Comparison of ENCODE assay signal across 8 cellular contexts in genomic region chr18:47930844-47931706, GRCh38. TPM values are rescaled to one million over a fixed set of nuclear protein-coding genes. Genes with fewer than 3 reads are reported as not detected.
DNase-seq lines count a peak whose midpoint lies in the region; ATAC-seq and TF ChIP-seq lines count a peak whose summit lies in the region.

No MANE protein-coding gene starts in this region.

- H3K9me3 ChIP-seq in BE2C (no peaks in the 10 kb centered on the region), colonic mucosa (no peaks in the 10 kb centered on the region)

- TF ChIP-seq CTCF in BE2C (IDR thresholded peaks at IDR 0.05; ENCODE audit: low read depth, low read length) (no peak), colonic mucosa (IDR thresholded peaks at IDR 0.05) (no peak)

- peak; percentile 74 for ATAC-seq in HG03457 (IDR thresholded peaks at IDR 0.05; ENCODE audit: unreplicated experiment)

- H3K36me3 ChIP-seq in BE2C: no peaks in the 10 kb centered on the region
- H3K36me3 ChIP-seq in colonic mucosa: no peaks in the 10 kb centered on the region

- peak overlapping the region; percentile 57 to 95 for H3K9ac ChIP-seq in colonic mucosa (ENCODE audit: low read depth in 2 of 2, low read length in 2 of 2)

- H3K27me3 ChIP-seq in BE2C: no peaks in the 10 kb centered on the region
- no peaks in the 10 kb centered on the region for H3K27me3 ChIP-seq in colonic mucosa

- no peaks in the 10 kb centered on the region for H3K4me1 ChIP-seq in BE2C
- peaks cover 9% of the 10 kb centered on the region for H3K4me1 ChIP-seq in colonic mucosa

- intact Hi-C loops in colonic mucosa (cut with DNase I): loop anchor here (5.0 kb wide), 1 partner anchor 76 kb away; no protein-coding TSS in a partner anchor

- DNase-seq in BE2C (peak; percentile 92), GM19240 (ENCODE audit: insufficient read length, low spot score) (peak; percentile 66), NCI-H524 (lab: John Stamatoyannopoulos, UW) (peak; percentile 91), colonic mucosa (peak; percentile 96), left kidney (ENCODE audit: low read depth, low spot score) (peak; percentile 99)
- DNase-seq in activated CD4-positive, alpha-beta T cell treated with anti-CD3 and anti-CD28 coated beads for 48 hours: peak; percentile 97
- peak; percentile 95 for DNase-seq in stimulated activated CD4-positive, alpha-beta T cell treated with anti-CD3 and anti-CD28 coated beads, Interleukin-1b, Interleukin-23, amount 100 ng/mL, for 48 hours

- peak overlapping the region; percentile 99 for H3K27ac ChIP-seq in colonic mucosa

- H3K4me3 ChIP-seq in BE2C (ENCODE audit: low read depth, low read length): peak overlapping the region; percentile 51
- H3K4me3 ChIP-seq in colonic mucosa: peak overlapping the region; percentile 64

RNA-seq across cellular contexts. Expression of gene SMAD2, which starts 0.6 kb away (rescaled TPM):
- 33.8 TPM for polyA plus RNA-seq in BE2C (2012; ENCODE audit: insufficient read depth, insufficient read length, low read depth)
- total RNA-seq in colonic mucosa: 100 to 1,000 TPM; 109 to 133 TPM

Comparison
In these comparisons a context has a peak if more than half of its experiments do, and no peak if none do; other contexts are left out.
1. Peak in every context shown above with its lines: DNase-seq, ATAC-seq, H3K4me3 ChIP-seq and H3K27ac ChIP-seq.